Comparison of ENCODE assay signal across 1 cellular context in the genomic region with DNA sequence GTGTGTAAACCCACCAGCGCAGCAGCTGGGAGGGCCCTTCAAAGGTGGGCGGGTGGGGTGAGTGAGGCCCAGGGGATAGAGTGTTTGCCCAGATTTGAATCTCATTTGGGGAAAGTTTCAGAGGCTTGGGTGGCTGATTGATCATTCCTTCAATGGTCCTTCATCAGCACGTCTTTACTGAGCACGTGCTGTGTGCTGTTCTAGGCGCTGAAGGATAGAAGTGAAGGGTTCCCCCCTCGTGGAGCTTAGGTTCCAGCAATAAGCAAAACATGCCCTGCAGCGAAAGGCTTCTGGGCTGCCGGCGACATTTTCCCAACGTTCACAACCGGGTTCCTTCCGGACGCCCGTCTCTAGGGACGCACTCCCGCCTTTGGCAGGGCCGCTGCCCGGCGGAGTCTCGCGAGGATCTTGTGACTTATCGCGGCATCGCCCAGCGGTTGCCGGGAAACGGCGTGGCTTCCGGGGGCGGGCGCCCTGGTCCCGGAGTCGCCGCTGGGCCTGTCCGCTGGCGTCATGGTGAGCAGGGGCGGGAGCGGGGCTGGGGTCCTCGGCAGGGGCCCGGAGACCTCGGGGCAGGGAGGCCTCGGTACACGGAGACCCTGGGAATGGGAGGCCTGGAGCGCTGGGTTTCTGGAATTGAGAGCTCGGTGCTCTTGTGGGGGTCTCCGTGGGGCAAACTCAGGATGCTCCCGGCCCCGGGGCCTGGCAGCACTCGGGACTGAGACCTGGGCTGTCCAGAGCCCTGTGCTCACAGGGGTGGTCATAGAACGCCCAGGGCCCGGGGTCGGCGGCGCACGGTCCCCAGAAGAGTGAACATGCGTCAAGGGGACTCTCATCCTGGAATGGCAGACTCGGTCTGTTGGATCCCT.
TF ChIP-seq lines count a peak whose summit lies in the region.

No MANE protein-coding gene starts in this region.

TF ChIP-seq in HepG2, 621 proteins besides CTCF, POLR2A, EP300 and RAD21 (continued from another document and continues in another):
- TF ChIP-seq MAZ (IDR thresholded peaks at IDR 0.05; ENCODE audit: borderline replicate concordance, low read depth, low read length) (peak; percentile 79; the same call in 1 of the 2 replicates), MAZ (CRISPR knock-in tag; IDR thresholded peaks at IDR 0.05; ENCODE audit: low read depth) (peak; percentile 83), MEIS1 (CRISPR knock-in tag; IDR thresholded peaks at IDR 0.05; ENCODE audit: borderline replicate concordance) (no peak; the same call in 1 of the 2 replicates), ZNF446 (CRISPR knock-in tag; IDR thresholded peaks at IDR 0.05) (no peak), E2F5 (CRISPR knock-in tag; conservative IDR thresholded peaks at IDR 0.05) (peak; percentile 74), ZNF672 (CRISPR knock-in tag; IDR thresholded peaks at IDR 0.05) (no peak), ZNF18 (CRISPR knock-in tag; IDR thresholded peaks at IDR 0.05; ENCODE audit: insufficient replicate concordance) (no peak), KLF16 (CRISPR knock-in tag; IDR thresholded peaks at IDR 0.05) (peak in 1 of 2 experiments; percentile 95; a peak in 2 of 4 replicates), YEATS4 (CRISPR knock-in tag; IDR thresholded peaks at IDR 0.05; ENCODE audit: borderline replicate concordance) (no peak; the same call in none of the 2 replicates), SKIL (CRISPR knock-in tag; IDR thresholded peaks at IDR 0.05; ENCODE audit: borderline replicate concordance) (no peak), ZNF746 (CRISPR knock-in tag; IDR thresholded peaks at IDR 0.05) (no peak), FUBP1 (CRISPR knock-in tag; IDR thresholded peaks at IDR 0.05; ENCODE audit: borderline replicate concordance) (no peak), KMT2B (CRISPR knock-in tag; IDR thresholded peaks at IDR 0.05) (peak; percentile 84), CBX1 (IDR thresholded peaks at IDR 0.05; ENCODE audit: low read depth) (peak; percentile 71), ZNF749 (CRISPR knock-in tag; IDR thresholded peaks at IDR 0.05; ENCODE audit: borderline replicate concordance) (peak; percentile 65; the same call in 1 of the 2 replicates), SALL1 (CRISPR knock-in tag; IDR thresholded peaks at IDR 0.05) (peak; percentile 76; the same call in 1 of the 2 replicates), ARNT2 (CRISPR knock-in tag; IDR thresholded peaks at IDR 0.05; ENCODE audit: low read depth) (peak; percentile 99), THAP11 (CRISPR knock-in tag; IDR thresholded peaks at IDR 0.05) (peak; percentile 88), GABPA (IDR thresholded peaks at IDR 0.05; ENCODE audit: low read depth, low read length) (peak; percentile 67), GABPA (CRISPR knock-in tag; IDR thresholded peaks at IDR 0.05; ENCODE audit: low read depth) (peak; percentile 85), CSRNP1 (CRISPR knock-in tag; IDR thresholded peaks at IDR 0.05) (0 out of 2 replicates have a peak, but pooled peaks have one; percentile 86), ZFX (CRISPR knock-in tag; IDR thresholded peaks at IDR 0.05; ENCODE audit: low read depth) (peak; percentile 91), KLF9 (CRISPR knock-in tag; IDR thresholded peaks at IDR 0.05; ENCODE audit: low read depth) (peak; percentile 42; the same call in 1 of the 2 replicates), TFDP2 (CRISPR knock-in tag; IDR thresholded peaks at IDR 0.05) (peak; percentile 96), SP4 (CRISPR knock-in tag; IDR thresholded peaks at IDR 0.05) (peak; percentile 50; the same call in 1 of the 2 replicates), KLF12 (CRISPR knock-in tag; IDR thresholded peaks at IDR 0.05; ENCODE audit: borderline replicate concordance) (peak; percentile 54; the same call in 1 of the 2 replicates), KLF11 (CRISPR knock-in tag; IDR thresholded peaks at IDR 0.05) (0 out of 2 replicates have a peak, but pooled peaks have one; percentile 65), U2AF2 (IDR thresholded peaks at IDR 0.05; ENCODE audit: low read depth, low read length) (no peak), ZNF512B (CRISPR knock-in tag; IDR thresholded peaks at IDR 0.05; ENCODE audit: borderline replicate concordance) (no peak), ZNF792 (CRISPR knock-in tag; IDR thresholded peaks at IDR 0.05) (peak; percentile 82), PRDM15 (CRISPR knock-in tag; IDR thresholded peaks at IDR 0.05) (0 out of 2 replicates have a peak, but pooled peaks have one; percentile 28)
- TF ChIP-seq, protein P1, sequence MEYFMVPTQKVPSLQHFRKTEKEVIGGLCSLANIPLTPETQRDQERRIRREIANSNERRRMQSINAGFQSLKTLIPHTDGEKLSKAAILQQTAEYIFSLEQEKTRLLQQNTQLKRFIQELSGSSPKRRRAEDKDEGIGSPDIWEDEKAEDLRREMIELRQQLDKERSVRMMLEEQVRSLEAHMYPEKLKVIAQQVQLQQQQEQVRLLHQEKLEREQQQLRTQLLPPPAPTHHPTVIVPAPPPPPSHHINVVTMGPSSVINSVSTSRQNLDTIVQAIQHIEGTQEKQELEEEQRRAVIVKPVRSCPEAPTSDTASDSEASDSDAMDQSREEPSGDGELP (IDR thresholded peaks at IDR 0.05; ENCODE audit: borderline replicate concordance, low read depth) = peak; percentile 59; the same call in 1 of the 2 replicates
- TF ChIP-seq, protein P2, sequence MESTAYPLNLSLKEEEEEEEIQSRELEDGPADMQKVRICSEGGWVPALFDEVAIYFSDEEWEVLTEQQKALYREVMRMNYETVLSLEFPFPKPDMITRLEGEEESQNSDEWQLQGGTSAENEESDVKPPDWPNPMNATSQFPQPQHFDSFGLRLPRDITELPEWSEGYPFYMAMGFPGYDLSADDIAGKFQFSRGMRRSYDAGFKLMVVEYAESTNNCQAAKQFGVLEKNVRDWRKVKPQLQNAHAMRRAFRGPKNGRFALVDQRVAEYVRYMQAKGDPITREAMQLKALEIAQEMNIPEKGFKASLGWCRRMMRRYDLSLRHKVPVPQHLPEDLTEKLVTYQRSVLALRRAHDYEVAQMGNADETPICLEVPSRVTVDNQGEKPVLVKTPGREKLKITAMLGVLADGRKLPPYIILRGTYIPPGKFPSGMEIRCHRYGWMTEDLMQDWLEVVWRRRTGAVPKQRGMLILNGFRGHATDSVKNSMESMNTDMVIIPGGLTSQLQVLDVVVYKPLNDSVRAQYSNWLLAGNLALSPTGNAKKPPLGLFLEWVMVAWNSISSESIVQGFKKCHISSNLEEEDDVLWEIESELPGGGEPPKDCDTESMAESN (CRISPR knock-in tag; conservative IDR thresholded peaks at IDR 0.05) = peak; percentile 66
